ENCODE assay signal across 1 cellular context in the genomic region with DNA sequence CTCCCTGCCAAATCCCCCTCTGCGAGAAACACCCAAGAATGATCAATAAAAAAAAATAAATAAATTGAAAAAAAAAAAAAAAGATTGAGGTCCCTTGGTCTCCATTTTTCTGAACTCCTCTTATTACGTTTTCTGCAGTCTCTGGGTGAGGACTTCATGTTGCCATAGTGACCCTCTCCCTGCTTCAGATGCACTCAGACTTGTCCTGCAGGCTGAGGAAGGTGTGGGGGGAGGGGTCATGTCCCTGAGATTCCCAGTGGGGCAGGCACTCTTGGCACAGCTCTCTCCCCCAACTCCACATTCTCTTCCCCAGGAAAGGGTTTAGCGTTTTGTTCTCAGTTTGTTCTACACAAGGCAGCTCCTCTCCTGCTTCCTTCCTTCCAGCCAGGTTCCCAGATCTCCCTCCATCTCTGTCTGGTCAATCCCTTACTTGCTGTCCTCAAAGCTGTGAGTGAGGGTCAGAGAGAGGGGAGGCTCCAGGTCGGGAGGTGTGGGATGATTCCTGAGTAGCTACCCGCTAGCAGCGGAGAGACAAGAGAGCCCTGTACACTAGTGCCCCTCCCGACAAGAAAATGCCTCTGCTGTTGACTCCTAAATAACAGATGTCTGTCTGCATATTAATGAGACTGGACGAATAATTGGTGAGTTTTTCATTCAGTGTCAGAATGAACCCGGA.
TF ChIP-seq lines count a peak whose summit lies in the region.

No MANE protein-coding gene starts in this region.

TF ChIP-seq in H1, 55 proteins besides CTCF, POLR2A, EP300 and RAD21:
- no peak for TF ChIP-seq SIRT6 (IDR thresholded peaks at IDR 0.05; ENCODE audit: low read length)
- no peak for TF ChIP-seq JUND (IDR thresholded peaks at IDR 0.05; ENCODE audit: low read length)
- TF ChIP-seq RBBP5 (IDR thresholded peaks at IDR 0.05; ENCODE audit: borderline replicate concordance, low read depth, low read length), result peak; percentile 64; the same call in 1 of the 2 replicates
- TF ChIP-seq SP1 (IDR thresholded peaks at IDR 0.05; ENCODE audit: low read depth, low read length), result peak; percentile 40; the same call in 1 of the 2 replicates
- TF ChIP-seq ASH2L (IDR thresholded peaks at IDR 0.05; ENCODE audit: low read length), result peak; percentile 80
